Comparison of ENCODE assay signal across 20 cellular contexts in the genomic region with DNA sequence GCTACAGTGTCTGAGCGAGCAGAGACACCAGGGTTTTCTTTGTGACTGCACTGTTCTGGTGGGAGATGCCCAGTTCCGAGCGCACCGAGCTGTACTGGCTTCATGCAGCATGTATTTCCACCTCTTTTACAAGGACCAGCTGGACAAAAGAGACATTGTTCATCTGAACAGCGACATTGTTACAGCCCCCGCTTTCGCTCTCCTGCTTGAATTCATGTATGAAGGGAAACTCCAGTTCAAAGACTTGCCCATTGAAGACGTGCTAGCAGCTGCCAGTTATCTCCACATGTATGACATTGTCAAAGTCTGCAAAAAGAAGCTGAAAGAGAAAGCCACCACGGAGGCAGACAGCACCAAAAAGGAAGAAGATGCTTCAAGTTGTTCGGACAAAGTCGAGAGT. TPM values are rescaled to one million over a fixed set of nuclear protein-coding genes. Genes with fewer than 3 reads are reported as not detected.
A peak's percentile ranks its signal among the peaks of the same experiment; 100 is the strongest.
DNase-seq lines count a peak whose midpoint lies in the region; TF ChIP-seq lines count a peak whose summit lies in the region.
"Had no signal": no experiment of that assay in that cellular context is flagged by ENCODE, and none has a peak within 500 bp of the region (broad histone marks: within the 10 kb centered on the region; RNA-seq: fewer than 3 reads in every experiment).

No MANE protein-coding gene starts in this region.

- no peak overlapping the region for H3K27ac Mint-ChIP-seq in immature natural killer cell
- H3K27ac Mint-ChIP-seq: mesothelial cell of epicardium had no signal

- H3K27me3 Mint-ChIP-seq in immature natural killer cell (ENCODE audit: low read depth in 3 of 3), result peaks cover 7 to 10% (median 10%) of the 10 kb centered on the region in 3 donors

- 70 to 76% methylated on average over 11 of the region's 11 CpGs for WGBS in testis, 2 donors

- H3K36me3 ChIP-seq in neuron (ENCODE audit: insufficient read depth, low read length) (peaks cover 34% of the 10 kb centered on the region), testis (ENCODE audit: low read depth, missing control alignments) (no peaks in the 10 kb centered on the region)

- H3K27ac ChIP-seq in dorsolateral prefrontal cortex, result peak overlapping the region; percentile 84 to 99 (median 94)
- peak overlapping the region; percentile 65 to 91 for H3K27ac ChIP-seq in testis
- no peak overlapping the region for H3K27ac ChIP-seq in coronary artery
- H3K27ac ChIP-seq: 22Rv1, BLaER1, SJSA1, skin epidermis had no signal

- H3K9me3 Mint-ChIP-seq in immature natural killer cell, result no peaks in the 10 kb centered on the region
- H3K9me3 Mint-ChIP-seq: mesothelial cell of epicardium had no signal

- DNase-seq in NCI-H345 (lab: John Stamatoyannopoulos, UW), result peak; percentile 30
- no peak for DNase-seq in NCI-H345 treated with DMSO at 0.1 percent for 48 hours (lab: John Stamatoyannopoulos, UW; ENCODE audit: unreplicated experiment)
- peak in 9 of 10 donors; percentile 35 to 82 (median 64) for DNase-seq in dorsolateral prefrontal cortex
- DNase-seq in testis, result peak; percentile 87
- DNase-seq in DMS79 treated with DMSO at 0.1 percent for 48 hours (lab: John Stamatoyannopoulos, UW), result no peak
- DNase-seq in immature natural killer cell, result no peak
- no peak for DNase-seq in coronary artery (ENCODE audit: low spot score)
- DNase-seq: activated CD4-positive, CD25-positive, alpha-beta regulatory T cell treated with anti-CD3 and anti-CD28 coated beads, Interleukin-2, amount 50 U/mL, for 72 hours; activated effector memory CD4-positive, alpha-beta T cell treated with Interleukin-2 at 50 U/mL for 16 hours; HCEC 1CT; KG1; left colon; NCI-H2081; stimulated activated CD4-positive, alpha-beta T cell treated with anti-CD3 and anti-CD28 coated beads, Interleukin-4, amount 100 ng/mL, for 1 hour had no signal

- H3K4me1 Mint-ChIP-seq in immature natural killer cell, result peaks cover 0 to 16% of the 10 kb centered on the region in 2 donors

- H2AFZ ChIP-seq in neuron (ENCODE audit: low read depth, low read length), result no peak overlapping the region

- no peak for TF ChIP-seq POLR2A in testis (IDR thresholded peaks at IDR 0.05)

- intact Hi-C loops in dorsolateral prefrontal cortex (cut with DNase I) (loop anchor here (5.0 kb wide), 3 partner anchors 103 to 163 kb away; no protein-coding TSS in a partner anchor), testis (cut with DNase I; ENCODE audit: low total_unique reads) (no loop called here)

- H3K4me1 ChIP-seq in neuron (ENCODE audit: insufficient read depth, low read length) (peaks cover 60% of the 10 kb centered on the region), testis (peaks cover 25% of the 10 kb centered on the region)

- H3K27me3 ChIP-seq in dorsolateral prefrontal cortex (no peaks in the 10 kb centered on the region), neuron (ENCODE audit: insufficient read depth, low read length) (no peaks in the 10 kb centered on the region), testis (no peaks in the 10 kb centered on the region)
- H3K27me3 ChIP-seq: BLaER1, SJSA1 had no signal

- no peak overlapping the region for H3K4me3 Mint-ChIP-seq in immature natural killer cell
- H3K4me3 Mint-ChIP-seq: mesothelial cell of epicardium had no signal

- H3K36me3 Mint-ChIP-seq in immature natural killer cell, result peaks cover 0 to 8% (median 0%) of the 10 kb centered on the region in 3 donors

- TF ChIP-seq CTCF in dorsolateral prefrontal cortex (IDR thresholded peaks at IDR 0.05 in 54 of 56, conservative IDR thresholded peaks at IDR 0.05 in 2 of 56; ENCODE audit: low read depth in 1 of 56, partially characterized antibody in 56 of 56), result peak in 1 of 56 donors; percentile 10
- TF ChIP-seq CTCF in testis (IDR thresholded peaks at IDR 0.05), result no peak
- no peak for TF ChIP-seq CTCF in coronary artery (IDR thresholded peaks at IDR 0.05)

- H3K4me3 ChIP-seq in dorsolateral prefrontal cortex (peak overlapping the region; percentile 35 to 98 (median 77)), neuron (ENCODE audit: low read length) (peak overlapping the region; percentile 89), testis (no peak overlapping the region), coronary artery (no peak overlapping the region)
- H3K4me3 ChIP-seq: BLaER1, SJSA1, skin epidermis had no signal

- no peaks in the 10 kb centered on the region for H3K9me3 ChIP-seq in neuron (ENCODE audit: low read length)
- H3K9me3 ChIP-seq in testis, result no peaks in the 10 kb centered on the region
- H3K9me3 ChIP-seq: BLaER1, SJSA1 had no signal

RNA-seq across cellular contexts. Expression of a gene that starts 2.7 kb away (rescaled TPM):
- total RNA-seq in dorsolateral prefrontal cortex (100 to 1,000 TPM in 64 of 120 experiments, 10 to 100 TPM in 56; 44.0 to 166 (median 102) TPM), testis (10 to 100 TPM; 54.3 to 61.9 TPM)
- polyA plus RNA-seq in testis (ENCODE audit: insufficient read depth, low read depth, low replicate concordance) (45.0 TPM), immature natural killer cell (under 1 TPM; 0.25 to 0.99 (median 0.72) TPM)

Comparison
In these comparisons a context has a peak if more than half of its experiments do, and no peak if none do; other contexts are left out.
1. DNase-seq: peak in NCI-H345 (single experiment), dorsolateral prefrontal cortex (9 of 10) and testis (single experiment); none in NCI-H345 treated with DMSO at 0.1 percent for 48 hours (single experiment), DMS79 treated with DMSO at 0.1 percent for 48 hours (single experiment), immature natural killer cell (0 of 3) and coronary artery (single experiment).
2. H3K27ac ChIP-seq: peak in dorsolateral prefrontal cortex (59 of 59) and testis (2 of 2); none in coronary artery (0 of 2).
3. H3K4me3 ChIP-seq: peak in dorsolateral prefrontal cortex (59 of 59) and neuron (single experiment); none in testis (0 of 2) and coronary artery (single experiment).